10 cellular contexts compared by ENCODE assay signal in genomic region chr1:93061895-93062792, GRCh38. TPM values are rescaled to one million over a fixed set of nuclear protein-coding genes. Genes with fewer than 3 reads are reported as not detected.
DNase-seq lines count a peak whose midpoint lies in the region; ATAC-seq and TF ChIP-seq lines count a peak whose summit lies in the region.
"Had no signal": no experiment of that assay in that cellular context is flagged by ENCODE, and none has a peak within 500 bp of the region (broad histone marks: within the 10 kb centered on the region; RNA-seq: fewer than 3 reads in every experiment).

No MANE protein-coding gene starts in this region.

- H2BK20ac ChIP-seq in H9 (ENCODE audit: low read depth, low read length, poor library complexity, severe bottlenecking): no peak overlapping the region

- no peaks in the 10 kb centered on the region for H3K23me2 ChIP-seq in H9 (ENCODE audit: insufficient read length, low read depth, low read length, poor library complexity, severe bottlenecking)

- H3K4me1 ChIP-seq in H9 (ENCODE audit: insufficient read depth, low read length) (no peaks in the 10 kb centered on the region), gastroesophageal sphincter (no peaks in the 10 kb centered on the region), gastrocnemius medialis (no peaks in the 10 kb centered on the region)
- H3K4me1 ChIP-seq: BLaER1 treated with 17β-estradiol and CSF1 and Interleukin-3, amounts not matched to agents 10 nM and 100 nM had no signal

- no peak overlapping the region for H4K8ac ChIP-seq in H9 (replicated peaks; ENCODE audit: insufficient read length, low read depth, low read length)

- H2BK5ac ChIP-seq in H9 (ENCODE audit: insufficient read length, low read length): no peak overlapping the region

- no peak for TF ChIP-seq EP300 in gastroesophageal sphincter (IDR thresholded peaks at IDR 0.05)

- H3K27ac ChIP-seq in H9 (ENCODE audit: insufficient read length, low read depth, low read length) (no peak overlapping the region), gastroesophageal sphincter (no peak overlapping the region), gastrocnemius medialis (no peak overlapping the region)
- H3K27ac ChIP-seq: BLaER1 treated with 17β-estradiol and CSF1 and Interleukin-3, amounts not matched to agents 10 nM and 100 nM had no signal

- no peaks in the 10 kb centered on the region for H3K9me3 Mint-ChIP-seq in H9
- no peaks in the 10 kb centered on the region for H3K9me3 Mint-ChIP-seq in activated CD4-positive, alpha-beta memory T cell treated with anti-CD3 and anti-CD28 coated beads for 36 hours
- H3K9me3 Mint-ChIP-seq: activated naive CD4-positive, alpha-beta T cell treated with anti-CD3 and anti-CD28 coated beads, Interleukin-2, amount 50 U/mL, for 24 hours had no signal

- H3K4me1 Mint-ChIP-seq in H9: peaks cover 3 to 8% of the 10 kb centered on the region in 2 experiments; a peak in 1 of 4 replicates
- peaks cover 4% of the 10 kb centered on the region for H3K4me1 Mint-ChIP-seq in activated CD4-positive, alpha-beta memory T cell treated with anti-CD3 and anti-CD28 coated beads for 36 hours (ENCODE audit: low read depth)

- no peak for TF ChIP-seq POLR2A in gastroesophageal sphincter (IDR thresholded peaks at IDR 0.05)
- no peak for TF ChIP-seq POLR2A in gastrocnemius medialis (IDR thresholded peaks at IDR 0.05)

- no peak overlapping the region for H3K4me3 ChIP-seq in gastroesophageal sphincter
- H3K4me3 ChIP-seq in gastrocnemius medialis: no peak overlapping the region
- H3K4me3 ChIP-seq: BLaER1 treated with 17β-estradiol and CSF1 and Interleukin-3, amounts not matched to agents 10 nM and 100 nM had no signal

- no peaks in the 10 kb centered on the region for H3K36me3 Mint-ChIP-seq in H9 (ENCODE audit: insufficient read depth in 1 of 3, low read depth in 3 of 3)
- H3K36me3 Mint-ChIP-seq in activated CD4-positive, alpha-beta memory T cell treated with anti-CD3 and anti-CD28 coated beads for 36 hours: no peaks in the 10 kb centered on the region
- H3K36me3 Mint-ChIP-seq: activated naive CD4-positive, alpha-beta T cell treated with anti-CD3 and anti-CD28 coated beads, Interleukin-2, amount 50 U/mL, for 24 hours had no signal

- no CpG with 5 or more reads among the region's 3 CpGs for WGBS in H9 (ENCODE audit: extremely low coverage, insufficient read length, low lambda C conversion rate)
- 55 to 60% methylated on average over 3 of the region's 3 CpGs for WGBS in gastroesophageal sphincter (ENCODE audit: low coverage in 1 of 2), 2 donors

- peak; percentile 37 for DNase-seq in NCI-H1436 (lab: John Stamatoyannopoulos, UW)
- DNase-seq in NCI-H1436 treated with DMSO at 0.1 percent for 48 hours (lab: John Stamatoyannopoulos, UW): no peak
- peak; percentile 51 for DNase-seq in H9
- DNase-seq in NCI-H345 treated with DMSO at 0.1 percent for 48 hours (lab: John Stamatoyannopoulos, UW; ENCODE audit: unreplicated experiment): peak; percentile 21
- DNase-seq in activated CD4-positive, alpha-beta memory T cell treated with anti-CD3 and anti-CD28 coated beads for 36 hours: peak; percentile 61
- no peak for DNase-seq in gastrocnemius medialis
- no peak for DNase-seq in NCI-H2029 treated with DMSO at 0.1 percent for 48 hours (lab: John Stamatoyannopoulos, UW)

- H3K27ac Mint-ChIP-seq in H9: no peak overlapping the region
- no peak overlapping the region for H3K27ac Mint-ChIP-seq in activated CD4-positive, alpha-beta memory T cell treated with anti-CD3 and anti-CD28 coated beads for 36 hours

- H3K36me3 ChIP-seq in gastroesophageal sphincter (no peaks in the 10 kb centered on the region), gastrocnemius medialis (no peaks in the 10 kb centered on the region)
- H3K36me3 ChIP-seq: BLaER1 treated with 17β-estradiol and CSF1 and Interleukin-3, amounts not matched to agents 10 nM and 100 nM had no signal

- ATAC-seq in gastroesophageal sphincter (no peak), gastrocnemius medialis (no peak)

- H4K5ac ChIP-seq in H9 (ENCODE audit: insufficient read length, low read depth, low read length): no peak overlapping the region

- H2AFZ ChIP-seq in H9 (ENCODE audit: low read length): no peak overlapping the region

- H2BK120ac ChIP-seq in H9 (ENCODE audit: low read depth, low read length, poor library complexity, severe bottlenecking): no peak overlapping the region

- H3K4ac ChIP-seq in H9 (ENCODE audit: low read depth, low read length): no peak overlapping the region

- H2BK15ac ChIP-seq in H9 (ENCODE audit: low read depth, low read length): no peak overlapping the region

- in situ Hi-C loops in gastrocnemius medialis (cut with MboI; ENCODE audit: low sequenced_read_pairs in 4 of 4): no loop called here

- POLR2A ChIA-PET in activated CD4-positive, alpha-beta memory T cell treated with anti-CD3 and anti-CD28 coated beads for 36 hours (lab: Charles Lee): interaction anchor here (0.6 to 1.4 kb wide), 2 partner anchors 17 to 100 kb away, joined by 4 to 6 read pairs; partner anchors contain the start of gene MTF2

- peak; percentile 76 for TF ChIP-seq CTCF in H9 (conservative IDR thresholded peaks at IDR 0.05)
- TF ChIP-seq CTCF in gastroesophageal sphincter (IDR thresholded peaks at IDR 0.05): peak in 3 of 4 experiments; percentile 9 to 43 (median 24)
- peak in 3 of 5 experiments; percentile 22 to 43 (median 28) for TF ChIP-seq CTCF in gastrocnemius medialis (IDR thresholded peaks at IDR 0.05 in 4 of 5, conservative IDR thresholded peaks at IDR 0.05 in 1 of 5)

- H4K20me1 ChIP-seq in H9 (ENCODE audit: control insufficient read depth, insufficient read depth, insufficient read length): no peaks in the 10 kb centered on the region
- H4K20me1 ChIP-seq: BLaER1 treated with 17β-estradiol and CSF1 and Interleukin-3, amounts not matched to agents 10 nM and 100 nM had no signal

- no peak overlapping the region for H2AK5ac ChIP-seq in H9 (ENCODE audit: insufficient read length, low read length)

- H3K9ac ChIP-seq in H9 (ENCODE audit: extremely low read depth, insufficient read length, low read length): no peak overlapping the region
- H3K9ac ChIP-seq: BLaER1 treated with 17β-estradiol and CSF1 and Interleukin-3, amounts not matched to agents 10 nM and 100 nM had no signal

- no peaks in the 10 kb centered on the region for H3K79me2 ChIP-seq in H9 (ENCODE audit: insufficient read depth, low read length)

- no peak overlapping the region for H3K18ac ChIP-seq in H9 (ENCODE audit: insufficient read length, low read depth, low read length)

- H3K9me3 ChIP-seq in H9 (ENCODE audit: control insufficient read depth, low read depth, low read length) (no peaks in the 10 kb centered on the region), gastroesophageal sphincter (no peaks in the 10 kb centered on the region), gastrocnemius medialis (no peaks in the 10 kb centered on the region)
- H3K9me3 ChIP-seq: BLaER1 treated with 17β-estradiol and CSF1 and Interleukin-3, amounts not matched to agents 10 nM and 100 nM had no signal

- no peak overlapping the region for H2BK12ac ChIP-seq in H9 (ENCODE audit: insufficient read length, low read depth, low read length)

- H3K4me2 ChIP-seq in H9 (ENCODE audit: insufficient read depth, insufficient read length, low read length): no peak overlapping the region
- H3K4me2 ChIP-seq: BLaER1 treated with 17β-estradiol and CSF1 and Interleukin-3, amounts not matched to agents 10 nM and 100 nM had no signal

- H3T11ph ChIP-seq in H9 (ENCODE audit: low read length): no peak overlapping the region

- H3K14ac ChIP-seq in H9 (ENCODE audit: insufficient read depth, low read length): no peak overlapping the region

- no peaks in the 10 kb centered on the region for H3K79me1 ChIP-seq in H9 (ENCODE audit: insufficient read depth, low read depth, low read length, poor library complexity, severe bottlenecking)

- H3K4me3 Mint-ChIP-seq in H9: no peak overlapping the region
- H3K4me3 Mint-ChIP-seq in activated CD4-positive, alpha-beta memory T cell treated with anti-CD3 and anti-CD28 coated beads for 36 hours: no peak overlapping the region
- H3K4me3 Mint-ChIP-seq: activated naive CD4-positive, alpha-beta T cell treated with anti-CD3 and anti-CD28 coated beads, Interleukin-2, amount 50 U/mL, for 24 hours had no signal

- H3K27me3 ChIP-seq in H9 (ENCODE audit: insufficient read depth, low read length) (no peaks in the 10 kb centered on the region), gastroesophageal sphincter (peaks cover 10% of the 10 kb centered on the region), gastrocnemius medialis (no peaks in the 10 kb centered on the region)
- H3K27me3 ChIP-seq: BLaER1 treated with 17β-estradiol and CSF1 and Interleukin-3, amounts not matched to agents 10 nM and 100 nM had no signal

- no peak overlapping the region for H3K23ac ChIP-seq in H9 (ENCODE audit: insufficient read length, low read depth, low read length)

- H3K27me3 Mint-ChIP-seq in H9 (ENCODE audit: low read depth): 0 out of 2 replicates have a peak, but pooled peaks cover 3% of the 10 kb centered on the region
- H3K27me3 Mint-ChIP-seq in activated CD4-positive, alpha-beta memory T cell treated with anti-CD3 and anti-CD28 coated beads for 36 hours: peaks cover 9% of the 10 kb centered on the region

- intact Hi-C loops in activated CD4-positive, alpha-beta memory T cell treated with anti-CD3 and anti-CD28 coated beads for 36 hours (cut with micrococcal nuclease): loop anchor here (1.0 kb wide), 2 partner anchors 41 to 203 kb away; no protein-coding TSS in a partner anchor
- intact Hi-C loops in gastrocnemius medialis (cut with DNase I; ENCODE audit: low total_unique reads): loop anchor here (5.0 kb wide), 1 partner anchor 40 kb away; no protein-coding TSS in a partner anchor

- CTCF ChIA-PET in activated CD4-positive, alpha-beta memory T cell treated with anti-CD3 and anti-CD28 coated beads for 36 hours (lab: Charles Lee): interaction anchor here (0.7 to 5.0 kb wide), 31 partner anchors 9 to 230 kb away, joined by 3 to 141 read pairs (median 4); partner anchors contain the start of genes MTF2 and RPL5

- H4K91ac ChIP-seq in H9 (ENCODE audit: insufficient read length, low read depth, low read length): no peak overlapping the region

- H3K56ac ChIP-seq in H9 (ENCODE audit: insufficient read length, low read depth, low read length): no peak overlapping the region

RNA-seq across cellular contexts. Expression of gene MTF2, which starts 16.9 kb away (rescaled TPM):
- total RNA-seq in H9 (2021) (103 and 110 TPM in 2 replicates), gastroesophageal sphincter (10 to 100 TPM in 2 of 4 donors, 1 to 10 TPM in 2; 7.8 to 20.7 (median 10.3) TPM), gastrocnemius medialis (10 to 100 TPM in 1 of 4 donors, 1 to 10 TPM in 3; 5.9 to 11.7 (median 9.5) TPM)
- 10 to 100 TPM; 53.6 to 55.1 TPM for total RNA-seq in activated CD4-positive, alpha-beta memory T cell treated with anti-CD3 and anti-CD28 coated beads for 36 hours

Comparison
In these comparisons a context has a peak if more than half of its experiments do, and no peak if none do; other contexts are left out.
1. DNase-seq: peak in NCI-H1436 (single experiment), H9 (single experiment), NCI-H345 treated with DMSO at 0.1 percent for 48 hours (single experiment) and activated CD4-positive, alpha-beta memory T cell treated with anti-CD3 and anti-CD28 coated beads for 36 hours (single experiment); none in NCI-H1436 treated with DMSO at 0.1 percent for 48 hours (single experiment), gastrocnemius medialis (0 of 2) and NCI-H2029 treated with DMSO at 0.1 percent for 48 hours (single experiment).
2. CTCF ChIP-seq: peak in every context shown above with its lines; median percentile 76 in H9; 28 in gastrocnemius medialis; 24 in gastroesophageal sphincter.